In the genomic region with DNA sequence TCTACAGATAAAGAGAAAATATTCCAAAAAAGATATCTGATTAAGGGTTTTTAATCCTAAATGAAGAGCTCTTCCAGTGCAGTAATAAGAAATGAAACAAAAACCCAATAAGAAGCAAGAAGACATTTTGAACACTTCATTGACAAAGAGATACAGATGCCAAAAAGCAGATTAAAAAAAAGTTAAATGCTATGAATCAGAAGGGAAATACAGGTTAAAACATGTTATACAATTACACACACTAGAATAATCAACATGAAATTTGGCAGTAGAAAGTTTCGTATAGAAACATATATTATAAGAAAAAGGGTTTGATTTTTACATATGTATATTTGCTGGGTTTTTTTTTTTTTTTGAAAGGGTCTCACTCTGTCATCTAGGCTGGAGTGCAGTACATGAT, we compare ENCODE assay signal across 19 cellular contexts.
"Had no signal": no experiment of that assay in that cellular context is flagged by ENCODE, and none has a peak within 500 bp of the region (broad histone marks: within the 10 kb centered on the region; RNA-seq: fewer than 3 reads in every experiment).

No MANE protein-coding gene starts in this region.

- H3K4me3 ChIP-seq: colonic mucosa, esophagus squamous epithelium, gastroesophageal sphincter, heart left ventricle, hepatocyte, left lung, lower lobe of right lung had no signal

- H3K27ac ChIP-seq: colonic mucosa, esophagus squamous epithelium, gastroesophageal sphincter, heart left ventricle, hepatocyte, left lung, lower lobe of right lung had no signal

- H2AFZ ChIP-seq: hepatocyte had no signal

- DNase-seq: cerebellar nuclear complex; colonic mucosa; cortex of kidney; effector CD8-positive, alpha-beta T cell; effector memory CD8-positive, alpha-beta T cell; endodermal cell; esophagus squamous epithelium; foreskin fibroblast; heart left ventricle; hypothalamus; immature natural killer cell; left cardiac atrium; left lung; left ventricle myocardium superior; lower lobe of right lung; mesendoderm; midbrain had no signal

- H3K79me2 ChIP-seq: hepatocyte had no signal

- H3K4me2 ChIP-seq: hepatocyte had no signal

- H3K27me3 ChIP-seq: colonic mucosa, esophagus squamous epithelium, gastroesophageal sphincter, heart left ventricle, hepatocyte, left lung had no signal

- H3K36me3 ChIP-seq: colonic mucosa, esophagus squamous epithelium, gastroesophageal sphincter, heart left ventricle, left lung, lower lobe of right lung had no signal

- ATAC-seq: effector memory CD8-positive, alpha-beta T cell; gastroesophageal sphincter; heart left ventricle; left cardiac atrium; left lung; left ventricle myocardium superior; lower lobe of right lung had no signal

- H3K9me3 ChIP-seq: colonic mucosa, esophagus squamous epithelium, gastroesophageal sphincter, left lung, lower lobe of right lung had no signal

- H3K4me1 ChIP-seq: colonic mucosa, esophagus squamous epithelium, gastroesophageal sphincter, heart left ventricle, left lung, lower lobe of right lung had no signal
